In genomic region chr5:71586052-71586940, GRCh38 we compare ENCODE assay signal across 1 cellular context.
TF ChIP-seq lines count a peak whose summit lies in the region.

No MANE protein-coding gene starts in this region.

TF ChIP-seq in K562, 482 proteins besides CTCF, POLR2A, EP300 and RAD21 (continued from another document and continues in another):
- TF ChIP-seq ETV5 (CRISPR knock-in tag; IDR thresholded peaks at IDR 0.05; ENCODE audit: low read depth), result no peak
- TF ChIP-seq, protein P1, sequence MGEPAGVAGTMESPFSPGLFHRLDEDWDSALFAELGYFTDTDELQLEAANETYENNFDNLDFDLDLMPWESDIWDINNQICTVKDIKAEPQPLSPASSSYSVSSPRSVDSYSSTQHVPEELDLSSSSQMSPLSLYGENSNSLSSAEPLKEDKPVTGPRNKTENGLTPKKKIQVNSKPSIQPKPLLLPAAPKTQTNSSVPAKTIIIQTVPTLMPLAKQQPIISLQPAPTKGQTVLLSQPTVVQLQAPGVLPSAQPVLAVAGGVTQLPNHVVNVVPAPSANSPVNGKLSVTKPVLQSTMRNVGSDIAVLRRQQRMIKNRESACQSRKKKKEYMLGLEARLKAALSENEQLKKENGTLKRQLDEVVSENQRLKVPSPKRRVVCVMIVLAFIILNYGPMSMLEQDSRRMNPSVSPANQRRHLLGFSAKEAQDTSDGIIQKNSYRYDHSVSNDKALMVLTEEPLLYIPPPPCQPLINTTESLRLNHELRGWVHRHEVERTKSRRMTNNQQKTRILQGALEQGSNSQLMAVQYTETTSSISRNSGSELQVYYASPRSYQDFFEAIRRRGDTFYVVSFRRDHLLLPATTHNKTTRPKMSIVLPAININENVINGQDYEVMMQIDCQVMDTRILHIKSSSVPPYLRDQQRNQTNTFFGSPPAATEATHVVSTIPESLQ (CRISPR knock-in tag; IDR thresholded peaks at IDR 0.05), result no peak
- no peak for TF ChIP-seq ELF4 (CRISPR knock-in tag; IDR thresholded peaks at IDR 0.05)
- TF ChIP-seq, protein P2, sequence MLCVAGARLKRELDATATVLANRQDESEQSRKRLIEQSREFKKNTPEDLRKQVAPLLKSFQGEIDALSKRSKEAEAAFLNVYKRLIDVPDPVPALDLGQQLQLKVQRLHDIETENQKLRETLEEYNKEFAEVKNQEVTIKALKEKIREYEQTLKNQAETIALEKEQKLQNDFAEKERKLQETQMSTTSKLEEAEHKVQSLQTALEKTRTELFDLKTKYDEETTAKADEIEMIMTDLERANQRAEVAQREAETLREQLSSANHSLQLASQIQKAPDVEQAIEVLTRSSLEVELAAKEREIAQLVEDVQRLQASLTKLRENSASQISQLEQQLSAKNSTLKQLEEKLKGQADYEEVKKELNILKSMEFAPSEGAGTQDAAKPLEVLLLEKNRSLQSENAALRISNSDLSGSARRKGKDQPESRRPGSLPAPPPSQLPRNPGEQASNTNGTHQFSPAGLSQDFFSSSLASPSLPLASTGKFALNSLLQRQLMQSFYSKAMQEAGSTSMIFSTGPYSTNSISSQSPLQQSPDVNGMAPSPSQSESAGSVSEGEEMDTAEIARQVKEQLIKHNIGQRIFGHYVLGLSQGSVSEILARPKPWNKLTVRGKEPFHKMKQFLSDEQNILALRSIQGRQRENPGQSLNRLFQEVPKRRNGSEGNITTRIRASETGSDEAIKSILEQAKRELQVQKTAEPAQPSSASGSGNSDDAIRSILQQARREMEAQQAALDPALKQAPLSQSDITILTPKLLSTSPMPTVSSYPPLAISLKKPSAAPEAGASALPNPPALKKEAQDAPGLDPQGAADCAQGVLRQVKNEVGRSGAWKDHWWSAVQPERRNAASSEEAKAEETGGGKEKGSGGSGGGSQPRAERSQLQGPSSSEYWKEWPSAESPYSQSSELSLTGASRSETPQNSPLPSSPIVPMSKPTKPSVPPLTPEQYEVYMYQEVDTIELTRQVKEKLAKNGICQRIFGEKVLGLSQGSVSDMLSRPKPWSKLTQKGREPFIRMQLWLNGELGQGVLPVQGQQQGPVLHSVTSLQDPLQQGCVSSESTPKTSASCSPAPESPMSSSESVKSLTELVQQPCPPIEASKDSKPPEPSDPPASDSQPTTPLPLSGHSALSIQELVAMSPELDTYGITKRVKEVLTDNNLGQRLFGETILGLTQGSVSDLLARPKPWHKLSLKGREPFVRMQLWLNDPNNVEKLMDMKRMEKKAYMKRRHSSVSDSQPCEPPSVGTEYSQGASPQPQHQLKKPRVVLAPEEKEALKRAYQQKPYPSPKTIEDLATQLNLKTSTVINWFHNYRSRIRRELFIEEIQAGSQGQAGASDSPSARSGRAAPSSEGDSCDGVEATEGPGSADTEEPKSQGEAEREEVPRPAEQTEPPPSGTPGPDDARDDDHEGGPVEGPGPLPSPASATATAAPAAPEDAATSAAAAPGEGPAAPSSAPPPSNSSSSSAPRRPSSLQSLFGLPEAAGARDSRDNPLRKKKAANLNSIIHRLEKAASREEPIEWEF (CRISPR knock-in tag; IDR thresholded peaks at IDR 0.05), result no peak
- peak; percentile 16; the same call in 1 of the 2 replicates for TF ChIP-seq MTA2 (IDR thresholded peaks at IDR 0.05; ENCODE audit: low read depth)
- peak; percentile 63 to 67 for TF ChIP-seq MNT (conservative IDR thresholded peaks at IDR 0.05)
- TF ChIP-seq, protein P3, sequence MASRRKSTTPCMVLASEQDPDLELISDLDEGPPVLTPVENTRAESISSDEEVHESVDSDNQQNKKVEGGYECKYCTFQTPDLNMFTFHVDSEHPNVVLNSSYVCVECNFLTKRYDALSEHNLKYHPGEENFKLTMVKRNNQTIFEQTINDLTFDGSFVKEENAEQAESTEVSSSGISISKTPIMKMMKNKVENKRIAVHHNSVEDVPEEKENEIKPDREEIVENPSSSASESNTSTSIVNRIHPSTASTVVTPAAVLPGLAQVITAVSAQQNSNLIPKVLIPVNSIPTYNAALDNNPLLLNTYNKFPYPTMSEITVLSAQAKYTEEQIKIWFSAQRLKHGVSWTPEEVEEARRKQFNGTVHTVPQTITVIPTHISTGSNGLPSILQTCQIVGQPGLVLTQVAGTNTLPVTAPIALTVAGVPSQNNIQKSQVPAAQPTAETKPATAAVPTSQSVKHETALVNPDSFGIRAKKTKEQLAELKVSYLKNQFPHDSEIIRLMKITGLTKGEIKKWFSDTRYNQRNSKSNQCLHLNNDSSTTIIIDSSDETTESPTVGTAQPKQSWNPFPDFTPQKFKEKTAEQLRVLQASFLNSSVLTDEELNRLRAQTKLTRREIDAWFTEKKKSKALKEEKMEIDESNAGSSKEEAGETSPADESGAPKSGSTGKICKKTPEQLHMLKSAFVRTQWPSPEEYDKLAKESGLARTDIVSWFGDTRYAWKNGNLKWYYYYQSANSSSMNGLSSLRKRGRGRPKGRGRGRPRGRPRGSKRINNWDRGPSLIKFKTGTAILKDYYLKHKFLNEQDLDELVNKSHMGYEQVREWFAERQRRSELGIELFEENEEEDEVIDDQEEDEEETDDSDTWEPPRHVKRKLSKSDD (conservative IDR thresholded peaks at IDR 0.05; ENCODE audit: low read length), result 0 out of 2 replicates have a peak, but pooled peaks have one; percentile 34
- no peak for TF ChIP-seq ZNF583 (CRISPR knock-in tag; IDR thresholded peaks at IDR 0.05)
- TF ChIP-seq DIDO1 (tag; IDR thresholded peaks at IDR 0.05; ENCODE audit: low read depth), result no peak
- no peak for TF ChIP-seq ZNF318 (IDR thresholded peaks at IDR 0.05; ENCODE audit: borderline replicate concordance in 1 of 2, low read depth in 1 of 2)
- TF ChIP-seq, protein P4, sequence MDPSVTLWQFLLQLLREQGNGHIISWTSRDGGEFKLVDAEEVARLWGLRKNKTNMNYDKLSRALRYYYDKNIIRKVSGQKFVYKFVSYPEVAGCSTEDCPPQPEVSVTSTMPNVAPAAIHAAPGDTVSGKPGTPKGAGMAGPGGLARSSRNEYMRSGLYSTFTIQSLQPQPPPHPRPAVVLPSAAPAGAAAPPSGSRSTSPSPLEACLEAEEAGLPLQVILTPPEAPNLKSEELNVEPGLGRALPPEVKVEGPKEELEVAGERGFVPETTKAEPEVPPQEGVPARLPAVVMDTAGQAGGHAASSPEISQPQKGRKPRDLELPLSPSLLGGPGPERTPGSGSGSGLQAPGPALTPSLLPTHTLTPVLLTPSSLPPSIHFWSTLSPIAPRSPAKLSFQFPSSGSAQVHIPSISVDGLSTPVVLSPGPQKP (CRISPR knock-in tag; IDR thresholded peaks at IDR 0.05), result no peak
- no peak for TF ChIP-seq E2F3 (CRISPR knock-in tag; IDR thresholded peaks at IDR 0.05)
- TF ChIP-seq TEAD4 (IDR thresholded peaks at IDR 0.05; ENCODE audit: low read length), result no peak
- TF ChIP-seq TEAD4 (CRISPR knock-in tag; IDR thresholded peaks at IDR 0.05; ENCODE audit: borderline replicate concordance), result no peak
- peak; percentile 60 for TF ChIP-seq GATAD2B (IDR thresholded peaks at IDR 0.05; ENCODE audit: borderline replicate concordance)
- TF ChIP-seq CBFB (CRISPR knock-in tag; IDR thresholded peaks at IDR 0.05), result no peak
- TF ChIP-seq HCFC1 (IDR thresholded peaks at IDR 0.05; ENCODE audit: low read depth, low read length), result no peak
- TF ChIP-seq, protein P5, sequence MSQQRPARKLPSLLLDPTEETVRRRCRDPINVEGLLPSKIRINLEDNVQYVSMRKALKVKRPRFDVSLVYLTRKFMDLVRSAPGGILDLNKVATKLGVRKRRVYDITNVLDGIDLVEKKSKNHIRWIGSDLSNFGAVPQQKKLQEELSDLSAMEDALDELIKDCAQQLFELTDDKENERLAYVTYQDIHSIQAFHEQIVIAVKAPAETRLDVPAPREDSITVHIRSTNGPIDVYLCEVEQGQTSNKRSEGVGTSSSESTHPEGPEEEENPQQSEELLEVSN (IDR thresholded peaks at IDR 0.05; ENCODE audit: borderline replicate concordance in 1 of 2, extremely low read depth in 1 of 2, insufficient read depth in 1 of 2, insufficient read length in 1 of 2, low read depth in 1 of 2, low read length in 1 of 2, poor library complexity in 1 of 2, severe bottlenecking in 1 of 2), result peak; percentile 40 to 69
- peak; percentile 14 for TF ChIP-seq PHF20 (IDR thresholded peaks at IDR 0.05; ENCODE audit: partially characterized antibody)
- TF ChIP-seq PHF8 (IDR thresholded peaks at IDR 0.05; ENCODE audit: borderline replicate concordance, low read length), result peak; percentile 54; the same call in 1 of the 2 replicates
- no peak for TF ChIP-seq RHOXF2B (CRISPR knock-in tag; conservative IDR thresholded peaks at IDR 0.05)
- TF ChIP-seq TRIM28 (IDR thresholded peaks at IDR 0.05), result 0 out of 2 replicates have a peak, but pooled peaks have one; percentile 9
- no peak for TF ChIP-seq POLR3A (IDR thresholded peaks at IDR 0.05; ENCODE audit: borderline replicate concordance, extremely low read depth, insufficient read depth, insufficient read length)
- TF ChIP-seq GTF2B (IDR thresholded peaks at IDR 0.05; ENCODE audit: extremely low read depth, insufficient read length), result no peak
- TF ChIP-seq, protein P6, sequence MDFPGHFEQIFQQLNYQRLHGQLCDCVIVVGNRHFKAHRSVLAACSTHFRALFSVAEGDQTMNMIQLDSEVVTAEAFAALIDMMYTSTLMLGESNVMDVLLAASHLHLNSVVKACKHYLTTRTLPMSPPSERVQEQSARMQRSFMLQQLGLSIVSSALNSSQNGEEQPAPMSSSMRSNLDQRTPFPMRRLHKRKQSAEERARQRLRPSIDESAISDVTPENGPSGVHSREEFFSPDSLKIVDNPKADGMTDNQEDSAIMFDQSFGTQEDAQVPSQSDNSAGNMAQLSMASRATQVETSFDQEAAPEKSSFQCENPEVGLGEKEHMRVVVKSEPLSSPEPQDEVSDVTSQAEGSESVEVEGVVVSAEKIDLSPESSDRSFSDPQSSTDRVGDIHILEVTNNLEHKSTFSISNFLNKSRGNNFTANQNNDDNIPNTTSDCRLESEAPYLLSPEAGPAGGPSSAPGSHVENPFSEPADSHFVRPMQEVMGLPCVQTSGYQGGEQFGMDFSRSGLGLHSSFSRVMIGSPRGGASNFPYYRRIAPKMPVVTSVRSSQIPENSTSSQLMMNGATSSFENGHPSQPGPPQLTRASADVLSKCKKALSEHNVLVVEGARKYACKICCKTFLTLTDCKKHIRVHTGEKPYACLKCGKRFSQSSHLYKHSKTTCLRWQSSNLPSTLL (IDR thresholded peaks at IDR 0.05), result peak; percentile 99
- no peak for TF ChIP-seq COPS2 (conservative IDR thresholded peaks at IDR 0.05)
- TF ChIP-seq MIER1 (IDR thresholded peaks at IDR 0.05; ENCODE audit: low read depth), result no peak
